Comparison of ENCODE assay signal across 17 cellular contexts in the genomic region with DNA sequence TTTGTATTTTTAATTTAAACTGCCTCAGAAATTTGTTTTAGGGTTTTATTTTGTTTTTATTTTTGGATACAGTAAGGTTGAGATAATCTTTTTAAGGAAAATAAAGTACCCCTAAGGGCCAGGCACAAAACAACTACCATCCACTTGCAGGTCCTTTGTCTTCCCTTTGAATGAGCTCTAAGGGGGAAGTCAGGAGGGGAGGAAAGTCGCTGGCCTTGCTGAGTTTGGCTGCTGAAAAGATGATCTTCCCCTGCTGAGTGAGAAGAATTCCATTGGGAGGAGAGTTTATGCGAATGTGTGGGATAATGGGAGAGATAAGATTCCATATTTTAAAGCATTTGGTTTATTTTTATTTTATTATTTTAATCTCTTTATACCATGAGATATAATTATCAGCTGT.
DNase-seq lines count a peak whose midpoint lies in the region; ATAC-seq, FAIRE-seq and TF ChIP-seq lines count a peak whose summit lies in the region.
"Had no signal": no experiment of that assay in that cellular context is flagged by ENCODE, and none has a peak within 500 bp of the region (broad histone marks: within the 10 kb centered on the region; RNA-seq: fewer than 3 reads in every experiment).

No MANE protein-coding gene starts in this region.

- TF ChIP-seq EP300 in H1 (IDR thresholded peaks at IDR 0.05; ENCODE audit: borderline replicate concordance in 1 of 2, low read depth in 2 of 2, low read length in 2 of 2): no peak

- H2AK5ac ChIP-seq in H1 (ENCODE audit: low read depth, low read length): no peak overlapping the region
- no peak overlapping the region for H2AK5ac ChIP-seq in mesendoderm (ENCODE audit: low read length)

- H3K56ac ChIP-seq in H1 (replicated peaks; ENCODE audit: insufficient read length, low read depth, low read length): no peak overlapping the region
- H3K56ac ChIP-seq in mesendoderm (ENCODE audit: low read length): no peak overlapping the region

- H4K91ac ChIP-seq in H1 (replicated peaks; ENCODE audit: insufficient read length, low read length): no peak overlapping the region

- H2BK15ac ChIP-seq in H1 (ENCODE audit: low read length) (no peak overlapping the region), mesendoderm (replicated peaks; ENCODE audit: low read depth) (no peak overlapping the region)

- H4K8ac ChIP-seq in H1 (ENCODE audit: extremely low read depth, insufficient read depth, low read length) (no peak overlapping the region), mesendoderm (ENCODE audit: low read depth, low read length) (no peak overlapping the region)

- TF ChIP-seq RAD21 in H1 (IDR thresholded peaks at IDR 0.05 in 1 of 2, conservative IDR thresholded peaks at IDR 0.05 in 1 of 2; ENCODE audit: low read depth in 2 of 2, low read length in 2 of 2): no peak

- peaks cover 0 to 16% (median 7%) of the 10 kb centered on the region in 4 experiments; a peak in 5 of 7 replicates for H3K4me1 ChIP-seq in H1 (replicated peaks in 1 of 4; ENCODE audit: control insufficient read depth in 3 of 4, insufficient read depth in 4 of 4, low read length in 3 of 4)
- peaks cover 4% of the 10 kb centered on the region for H3K4me1 ChIP-seq in mesendoderm (ENCODE audit: control insufficient read depth, low read depth, low read length)
- H3K4me1 ChIP-seq: Caco-2 had no signal

- H2BK20ac ChIP-seq in H1 (ENCODE audit: low read length): no peak overlapping the region

- H2BK12ac ChIP-seq in H1 (ENCODE audit: low read depth, low read length): no peak overlapping the region

- H3K18ac ChIP-seq in H1 (ENCODE audit: extremely low read depth, low read length) (no peak overlapping the region), mesendoderm (ENCODE audit: low read length) (no peak overlapping the region)

- H3K27ac ChIP-seq in SK-N-MC (peak overlapping the region; percentile 76; the same call in 1 of the 2 replicates), H1 (ENCODE audit: low read depth, low read length) (no peak overlapping the region), mesendoderm (ENCODE audit: low read depth, low read length) (no peak overlapping the region)
- H3K27ac ChIP-seq: KMS-11, PC-9 had no signal

- TF ChIP-seq CTCF in H1 (IDR thresholded peaks at IDR 0.05; ENCODE audit: control extremely low read depth in 1 of 3, insufficient read depth in 1 of 3, low read depth in 1 of 3, low read length in 3 of 3): no peak

- H4K5ac ChIP-seq in H1 (ENCODE audit: insufficient read length, low read depth, low read length) (peak overlapping the region; percentile 78), mesendoderm (ENCODE audit: low read length) (no peak overlapping the region)

- FAIRE-seq in H1 (lab: Jason Lieb, UNC) (peak; percentile 88), RCC 7860 (lab: Jason Lieb, UNC) (no peak)

- no peak for TF ChIP-seq POLR2A in H1 (IDR thresholded peaks at IDR 0.05; ENCODE audit: control extremely low read depth in 1 of 2, low read depth in 2 of 2, low read length in 2 of 2)

- H3K9ac ChIP-seq in SK-N-MC (ENCODE audit: insufficient read length): no peak overlapping the region
- no peak overlapping the region for H3K9ac ChIP-seq in H1 (replicated peaks in 1 of 4; ENCODE audit: extremely low read depth in 1 of 4, low read depth in 3 of 4, low read length in 3 of 4)
- no peak overlapping the region for H3K9ac ChIP-seq in mesendoderm (ENCODE audit: low read length)
- H3K9ac ChIP-seq: KMS-11 had no signal

- H3K23me2 ChIP-seq in H1 (ENCODE audit: low read depth, low read length): no peaks in the 10 kb centered on the region

- H3K36me3 ChIP-seq in H7 (replicated peaks; ENCODE audit: control insufficient read depth, insufficient read depth, low read length) (no peaks in the 10 kb centered on the region), SK-N-MC (ENCODE audit: insufficient read depth, low read length) (0 out of 2 replicates have a peak, but pooled peaks cover 5% of the 10 kb centered on the region), H1 (ENCODE audit: control insufficient read depth in 2 of 4, insufficient read depth in 4 of 4, low read length in 3 of 4) (no peaks in the 10 kb centered on the region), mesendoderm (ENCODE audit: control insufficient read depth, insufficient read depth, low read length) (no peaks in the 10 kb centered on the region)

- H2BK120ac ChIP-seq in H1 (replicated peaks; ENCODE audit: low read depth, low read length) (no peak overlapping the region), mesendoderm (ENCODE audit: low read depth, low read length) (no peak overlapping the region)

- 0% methylated on average over 2 of the region's 2 CpGs; no CpG with 5 or more reads in 1 of the 2 experiments for WGBS in H1 (ENCODE audit: extremely low coverage in 1 of 2, insufficient coverage in 1 of 2, insufficient read length in 1 of 2, insufficient replicate concordance in 2 of 2, low coverage in 1 of 2, low lambda C conversion rate in 2 of 2, missing lambda C conversion rate in 1 of 2), 2 experiments
- no CpG with 5 or more reads among the region's 2 CpGs for WGBS in mesendoderm (ENCODE audit: extremely low coverage, insufficient coverage, low lambda C conversion rate)

- H3K9me3 ChIP-seq in SK-N-MC (ENCODE audit: low read depth, low read length) (peaks cover 3% of the 10 kb centered on the region), H1 (ENCODE audit: insufficient read depth in 2 of 2, low read depth in 1 of 2, low read length in 1 of 2) (no peaks in the 10 kb centered on the region; a peak in 1 of 4 replicates)
- H3K9me3 ChIP-seq: Caco-2 had no signal

- no peak overlapping the region for H3K14ac ChIP-seq in H1 (ENCODE audit: insufficient read length)

- H2AFZ ChIP-seq in H1 (ENCODE audit: low read length): no peak overlapping the region
- H2AFZ ChIP-seq: PC-9 had no signal

- H3K27me3 ChIP-seq in H7 (ENCODE audit: control insufficient read depth, insufficient read depth, low read length) (no peaks in the 10 kb centered on the region), H1 (replicated peaks in 1 of 4; ENCODE audit: control insufficient read depth in 3 of 4, extremely low read depth in 1 of 4, insufficient read depth in 3 of 4, low read length in 3 of 4) (no peaks in the 10 kb centered on the region), mesendoderm (ENCODE audit: insufficient read depth, low read length, poor library complexity) (no peaks in the 10 kb centered on the region)

- CTCF ChIA-PET in H1 (lab: Charles Lee; ENCODE audit: partially characterized antibody): interaction anchor here (0.8 to 1.7 kb wide), 7 partner anchors 8 to 32 kb away, joined by 3 to 6 read pairs (median 5); no protein-coding TSS in a partner anchor

- H3K4ac ChIP-seq in H1 (replicated peaks; ENCODE audit: insufficient read length, low read depth, low read length) (no peak overlapping the region), mesendoderm (ENCODE audit: low read depth, low read length) (no peak overlapping the region)

- no peaks in the 10 kb centered on the region for H4K20me1 ChIP-seq in H1 (replicated peaks in 1 of 2; ENCODE audit: control insufficient read depth in 1 of 2, insufficient read depth in 2 of 2, low read length in 2 of 2)

- POLR2A ChIA-PET in H1 (lab: Charles Lee; ENCODE audit: partially characterized antibody): interaction anchor here (1.6 kb wide), 1 partner anchor 12 kb away, joined by 5 read pairs; no protein-coding TSS in a partner anchor

- H2BK5ac ChIP-seq in H1 (ENCODE audit: low read depth, low read length) (no peak overlapping the region), mesendoderm (ENCODE audit: low read length) (no peak overlapping the region)

- DNase-seq in H7: peak; percentile 21
- DNase-seq in SK-N-MC (ENCODE audit: low read depth, low spot score): no peak
- peak in 1 of 2 experiments; percentile 60 for DNase-seq in H1 (ENCODE audit: low read depth in 1 of 2, low spot score in 2 of 2)
- peak; percentile 80 for DNase-seq in mesendoderm
- no peak for DNase-seq in RCC 7860 (ENCODE audit: low spot score)
- DNase-seq: ACHN, AML-193, EL, NCI-H1436, NCI-H2029 treated with DMSO at 0.1 percent for 48 hours, NCI-H510A, NCI-H774, PC-9 had no signal

- H3K79me1 ChIP-seq in H1 (ENCODE audit: low read depth, low read length) (no peaks in the 10 kb centered on the region), mesendoderm (ENCODE audit: low read length) (no peaks in the 10 kb centered on the region)

- H3K4me2 ChIP-seq in H1 (ENCODE audit: insufficient read depth in 1 of 2, low read depth in 2 of 2, low read length in 2 of 2) (peak overlapping the region in 1 of 2 experiments; percentile 9; a peak in 1 of 4 replicates), mesendoderm (ENCODE audit: low read length) (no peak overlapping the region)
- H3K4me2 ChIP-seq: KMS-11, PC-9 had no signal

- H3K23ac ChIP-seq in H1 (ENCODE audit: insufficient read length) (no peak overlapping the region), mesendoderm (ENCODE audit: low read length) (no peak overlapping the region)

- ATAC-seq in HG03354 (IDR thresholded peaks at IDR 0.05; ENCODE audit: poor library complexity, severe bottlenecking, unreplicated experiment): no peak
- no peak for ATAC-seq in HG03196 (IDR thresholded peaks at IDR 0.05; ENCODE audit: unreplicated experiment)

- H3K4me3 ChIP-seq in H7 (ENCODE audit: insufficient read depth, low read depth, low read length) (no peak overlapping the region), SK-N-MC (no peak overlapping the region), H1 (ENCODE audit: extremely low read depth in 1 of 4, insufficient read depth in 2 of 4, low read depth in 3 of 4, low read length in 4 of 4) (no peak overlapping the region), mesendoderm (ENCODE audit: low read length) (no peak overlapping the region)
- H3K4me3 ChIP-seq: PC-9 had no signal

- H3K79me2 ChIP-seq in H1 (ENCODE audit: control insufficient read depth in 1 of 2, insufficient read depth in 2 of 2, low read length in 2 of 2) (no peaks in the 10 kb centered on the region), mesendoderm (ENCODE audit: control insufficient read depth, insufficient read depth, low read length) (no peaks in the 10 kb centered on the region)

TF ChIP-seq in H1, 55 proteins besides CTCF, POLR2A, EP300 and RAD21 (continues in another document):
- TF ChIP-seq TAF7 (optimal IDR thresholded peaks at IDR 0.05; ENCODE audit: borderline replicate concordance, low read depth, low read length): no peak
- TF ChIP-seq KDM5A (IDR thresholded peaks at IDR 0.05; ENCODE audit: low read length): no peak
- TF ChIP-seq POLR2AphosphoS5 (IDR thresholded peaks at IDR 0.05; ENCODE audit: low read depth, low read length): no peak
- TF ChIP-seq NANOG (IDR thresholded peaks at IDR 0.05; ENCODE audit: insufficient read depth, low read depth, low read length, poor library complexity, severe bottlenecking): no peak
- peak in 1 of 2 experiments; percentile 41; a peak in 1 of 4 replicates for TF ChIP-seq HDAC2 (IDR thresholded peaks at IDR 0.05; ENCODE audit: borderline replicate concordance in 1 of 2, low read depth in 2 of 2, low read length in 2 of 2)

Comparison
In these comparisons a context has a peak if more than half of its experiments do, and no peak if none do; other contexts are left out.
1. DNase-seq: peak in H7 (single experiment) and mesendoderm (single experiment); none in SK-N-MC (single experiment) and RCC 7860 (single experiment).